In genomic region chr5:34555699-34556513, GRCh38 we compare ENCODE assay signal across 17 cellular contexts.
DNase-seq lines count a peak whose midpoint lies in the region; TF ChIP-seq lines count a peak whose summit lies in the region.
"Had no signal": no experiment of that assay in that cellular context is flagged by ENCODE, and none has a peak within 500 bp of the region (broad histone marks: within the 10 kb centered on the region; RNA-seq: fewer than 3 reads in every experiment).

No MANE protein-coding gene starts in this region.

- no peak overlapping the region for H3K4me3 ChIP-seq in Caco-2 (ENCODE audit: low read depth, low read length)
- H3K4me3 ChIP-seq: left lung, thoracic aorta had no signal

- DNase-seq in Caco-2: peak in 1 of 2 experiments; percentile 21
- DNase-seq in NCI-H1417 treated with DMSO at 0.1 percent for 48 hours (lab: John Stamatoyannopoulos, UW): peak; percentile 32
- DNase-seq in RPMI8226: peak; percentile 18
- DNase-seq in left kidney (ENCODE audit: low read depth, low spot score): peak; percentile 26
- no peak for DNase-seq in posterior cingulate gyrus
- DNase-seq in central memory CD4-positive, alpha-beta T cell: no peak
- no peak for DNase-seq in GDM1 (lab: John Stamatoyannopoulos, UW)
- DNase-seq in hippocampal formation (lab: John Stamatoyannopoulos, UW): no peak
- DNase-seq: activated CD8-positive, alpha-beta memory T cell treated with anti-CD3 and anti-CD28 coated beads, Interleukin-2, amount 50 U/mL, for 48 hours; activated gamma-delta T cell treated with Interleukin-2 at 50 U/mL for 16 hours; amniotic stem cell; foreskin fibroblast; left lung; naive thymus-derived CD4-positive, alpha-beta T cell; NCI-H2171; T-helper 9 cell had no signal

- H3K36me3 Mint-ChIP-seq in Caco-2 (ENCODE audit: insufficient read depth, unreplicated experiment): no peaks in the 10 kb centered on the region
- H3K36me3 Mint-ChIP-seq: naive thymus-derived CD4-positive, alpha-beta T cell had no signal

- peaks cover 22% of the 10 kb centered on the region for H3K4me1 ChIP-seq in Caco-2

- no peaks in the 10 kb centered on the region for H3K27me3 Mint-ChIP-seq in Caco-2 (ENCODE audit: insufficient read depth, unreplicated experiment)

- CTCF ChIA-PET in Caco-2 (lab: Charles Lee): no interaction called here

- BruUV-seq in Caco-2 (replicated peaks; lab: Mats Ljungman, UMichigan): no TSS peak

- H3K4me1 Mint-ChIP-seq in Caco-2 (ENCODE audit: low read depth, unreplicated experiment): peaks cover 17% of the 10 kb centered on the region
- H3K4me1 Mint-ChIP-seq: naive thymus-derived CD4-positive, alpha-beta T cell had no signal

- no peak for TF ChIP-seq CTCF in Caco-2 (IDR thresholded peaks at IDR 0.05; ENCODE audit: insufficient read depth in 1 of 2, low read depth in 1 of 2, low read length in 1 of 2, severe bottlenecking in 1 of 2, unreplicated experiment in 1 of 2)

- H3K27me3 ChIP-seq in Caco-2 (replicated peaks; ENCODE audit: control insufficient read depth, insufficient read depth, low read length): no peaks in the 10 kb centered on the region
- H3K27me3 ChIP-seq: left lung had no signal

- H3K9me3 ChIP-seq in Caco-2: no peaks in the 10 kb centered on the region
- H3K9me3 ChIP-seq: left lung, thoracic aorta had no signal

- POLR2A ChIA-PET in Caco-2 (lab: Charles Lee): no interaction called here

- no peaks in the 10 kb centered on the region for H3K9me3 Mint-ChIP-seq in Caco-2 (ENCODE audit: unreplicated experiment)
- H3K9me3 Mint-ChIP-seq: naive thymus-derived CD4-positive, alpha-beta T cell had no signal

- peak overlapping the region; percentile 27 for H3K4me3 Mint-ChIP-seq in Caco-2 (ENCODE audit: unreplicated experiment)
- H3K4me3 Mint-ChIP-seq: naive thymus-derived CD4-positive, alpha-beta T cell had no signal

- H3K36me3 ChIP-seq in Caco-2 (ENCODE audit: control insufficient read depth, insufficient read depth, low read length): no peaks in the 10 kb centered on the region
- H3K36me3 ChIP-seq: left lung, thoracic aorta had no signal

- peak overlapping the region; percentile 58 for H3K27ac Mint-ChIP-seq in Caco-2 (ENCODE audit: unreplicated experiment)

- intact Hi-C loops in Caco-2 (cut with micrococcal nuclease; ENCODE audit: unreplicated experiment) (loop anchor here (1.0 kb wide), 1 partner anchor 33 kb away; no protein-coding TSS in a partner anchor), posterior cingulate gyrus (cut with DNase I) (no loop called here)

Comparison
In these comparisons a context has a peak if more than half of its experiments do, and no peak if none do; other contexts are left out.
1. DNase-seq: peak in NCI-H1417 treated with DMSO at 0.1 percent for 48 hours (single experiment), RPMI8226 (single experiment) and left kidney (single experiment); none in posterior cingulate gyrus (0 of 10), central memory CD4-positive, alpha-beta T cell (single experiment), GDM1 (single experiment) and hippocampal formation (0 of 2).